Comparison of ENCODE assay signal across 9 cellular contexts in the genomic region with DNA sequence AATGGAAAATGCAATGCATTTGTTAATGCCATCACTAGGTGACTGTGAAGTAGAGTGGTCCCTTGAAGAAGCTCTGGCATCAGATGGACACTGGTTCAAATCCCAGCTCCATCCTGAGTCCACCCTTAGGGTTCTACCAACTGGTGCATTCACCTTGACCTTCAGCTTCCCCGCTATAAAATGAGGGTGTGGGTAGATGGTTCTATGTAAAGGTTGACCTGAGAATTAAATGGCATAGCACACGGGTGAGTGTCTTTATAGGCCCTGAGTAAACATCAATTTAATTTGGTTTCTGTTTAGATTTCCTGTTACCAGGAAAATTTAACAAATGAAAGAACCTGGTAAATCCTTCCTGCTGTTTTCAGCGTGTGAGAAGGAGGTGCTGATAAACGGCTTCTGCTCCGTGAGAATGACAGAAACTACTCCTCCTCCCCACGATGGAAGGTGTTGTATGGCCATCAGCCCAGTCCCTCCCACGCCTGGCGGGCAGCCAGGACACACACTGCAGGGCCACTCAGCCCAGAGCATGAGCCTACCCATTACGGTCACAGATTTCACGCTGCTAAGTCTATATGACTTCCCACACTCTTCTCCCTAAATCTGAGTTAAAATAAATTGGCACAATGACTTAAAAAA.
DNase-seq lines count a peak whose midpoint lies in the region; ATAC-seq lines count a peak whose summit lies in the region.
"Had no signal": no experiment of that assay in that cellular context is flagged by ENCODE, and none has a peak within 500 bp of the region (broad histone marks: within the 10 kb centered on the region; RNA-seq: fewer than 3 reads in every experiment).

No MANE protein-coding gene starts in this region.

- DNase-seq in EH (ENCODE audit: low read depth) = peak; percentile 27
- peak; percentile 16 for DNase-seq in NCI-H460 (ENCODE audit: extremely low read depth, low read depth)
- DNase-seq in myocyte (ENCODE audit: low read depth) = peak; percentile 61

- peaks cover 42 to 55% of the 10 kb centered on the region in 2 donors for H3K4me1 ChIP-seq in duodenal mucosa (ENCODE audit: control insufficient read depth in 1 of 2, insufficient read depth in 2 of 2, low read length in 2 of 2)

- H3K27ac ChIP-seq in duodenal mucosa (ENCODE audit: low read depth, low read length) = no peak overlapping the region
- H3K27ac ChIP-seq: KMS-11 had no signal

- no peak for ATAC-seq in GM19035 (IDR thresholded peaks at IDR 0.05; ENCODE audit: unreplicated experiment)
- ATAC-seq in GM18868 (IDR thresholded peaks at IDR 0.05; ENCODE audit: unreplicated experiment) = no peak
- ATAC-seq in GM19463 (IDR thresholded peaks at IDR 0.05; ENCODE audit: unreplicated experiment) = no peak
- ATAC-seq in GM21576 (IDR thresholded peaks at IDR 0.05; ENCODE audit: unreplicated experiment) = no peak

- H3K9ac ChIP-seq in duodenal mucosa (ENCODE audit: low read depth in 1 of 2, low read length in 2 of 2) = peak overlapping the region in 1 of 2 donors; percentile 34
- H3K9ac ChIP-seq: KMS-11 had no signal

- peak overlapping the region; percentile 17 to 18 for H3K4me3 ChIP-seq in duodenal mucosa (ENCODE audit: low read depth in 1 of 2, low read length in 2 of 2)

- H3K9me3 ChIP-seq in duodenal mucosa (ENCODE audit: control insufficient read depth in 1 of 2, low read length in 2 of 2) = no peaks in the 10 kb centered on the region

- H3K36me3 ChIP-seq in duodenal mucosa (ENCODE audit: control insufficient read depth in 1 of 2, insufficient read depth in 2 of 2, low read length in 2 of 2) = peaks cover 19 to 42% of the 10 kb centered on the region in 2 donors

- H3K27me3 ChIP-seq in duodenal mucosa (ENCODE audit: control insufficient read depth in 1 of 2, insufficient read depth in 2 of 2, low read length in 2 of 2) = no peaks in the 10 kb centered on the region
